Comparison of ENCODE assay signal across 8 cellular contexts in the genomic region with DNA sequence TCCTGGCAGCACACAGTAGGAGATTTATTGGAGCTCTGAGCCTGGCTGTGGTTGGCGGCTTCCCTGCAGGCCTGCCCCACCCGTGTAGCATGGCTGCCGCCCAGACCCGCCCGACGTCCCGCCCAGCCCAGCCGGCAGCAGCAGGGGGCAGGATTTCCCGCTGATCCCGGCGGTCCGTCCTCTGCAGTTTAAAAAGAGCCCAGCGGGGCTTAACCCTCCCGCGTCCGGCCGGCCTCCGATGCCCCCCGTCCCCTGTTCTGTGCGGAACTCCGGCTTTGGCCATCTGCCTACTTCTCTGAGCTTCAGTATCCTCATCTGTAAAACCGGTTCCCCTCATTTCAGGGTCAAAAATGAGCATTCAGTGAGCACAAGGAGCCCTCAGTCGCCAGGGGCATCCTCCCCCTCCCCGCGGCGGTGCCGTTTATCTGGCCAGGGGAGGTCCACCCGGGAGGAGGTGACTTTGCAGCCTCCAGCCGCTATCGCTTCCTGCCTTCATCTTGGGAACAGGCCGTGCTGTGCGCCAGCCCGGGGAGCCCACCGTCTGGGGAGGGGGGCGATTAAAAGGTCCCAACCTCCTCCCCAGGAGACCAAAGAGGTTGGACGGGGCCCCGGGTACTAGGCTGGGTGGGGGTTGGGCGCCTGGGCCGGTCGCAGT. TPM values are rescaled to one million over a fixed set of nuclear protein-coding genes. Genes with fewer than 3 reads are reported as not detected.
DNase-seq lines count a peak whose midpoint lies in the region; ATAC-seq and TF ChIP-seq lines count a peak whose summit lies in the region.

A gene (plus strand): TSS at position 476 of the 655 bp plus-strand sequence. CDS start 1,456 bp downstream, outside the sequence.

- peaks cover 23% of the 10 kb centered on the region for H3K27me3 Mint-ChIP-seq in activated naive CD4-positive, alpha-beta T cell treated with anti-CD3 and anti-CD28 coated beads for 36 hours (ENCODE audit: low read depth)
- H3K27me3 Mint-ChIP-seq in natural killer cell (ENCODE audit: low read depth in 2 of 2): peaks cover 0 to 26% of the 10 kb centered on the region in 2 donors

- H3K36me3 ChIP-seq in BLaER1 treated with 17β-estradiol and CSF1 and Interleukin-3, amounts not matched to agents 10 nM and 100 nM: peaks cover 0 to 5% (median under 1%) of the 10 kb centered on the region in 11 experiments; a peak in 10 of 22 replicates
- no peaks in the 10 kb centered on the region for H3K36me3 ChIP-seq in urinary bladder (ENCODE audit: insufficient read depth)

- peak within 1 kb of the TSS; percentile 60 to 82 (median 65) for H3K4me3 ChIP-seq in BLaER1 treated with 17β-estradiol and CSF1 and Interleukin-3, amounts not matched to agents 10 nM and 100 nM
- H3K4me3 ChIP-seq in urinary bladder (ENCODE audit: low read depth, low read length): peak within 1 kb of the TSS; percentile 90

- H3K4me1 Mint-ChIP-seq in activated naive CD4-positive, alpha-beta T cell treated with anti-CD3 and anti-CD28 coated beads for 36 hours (ENCODE audit: low read depth): peaks cover 11% of the 10 kb centered on the region
- peaks cover 0 to 17% of the 10 kb centered on the region in 2 donors for H3K4me1 Mint-ChIP-seq in natural killer cell

- no peaks in the 10 kb centered on the region for H3K9me3 ChIP-seq in BLaER1 treated with 17β-estradiol and CSF1 and Interleukin-3, amounts not matched to agents 10 nM and 100 nM (replicated peaks in 1 of 11)

- no peaks in the 10 kb centered on the region for H3K9me3 Mint-ChIP-seq in activated naive CD4-positive, alpha-beta T cell treated with anti-CD3 and anti-CD28 coated beads for 36 hours
- no peaks in the 10 kb centered on the region for H3K9me3 Mint-ChIP-seq in natural killer cell

- peak; percentile 81 for TF ChIP-seq CTCF in foreskin keratinocyte (conservative IDR thresholded peaks at IDR 0.05)
- TF ChIP-seq CTCF in natural killer cell (IDR thresholded peaks at IDR 0.05): no peak

- peak within 1 kb of the TSS; percentile 62 to 96 (median 77) for H3K9ac ChIP-seq in BLaER1 treated with 17β-estradiol and CSF1 and Interleukin-3, amounts not matched to agents 10 nM and 100 nM

- H3K4me3 Mint-ChIP-seq in activated naive CD4-positive, alpha-beta T cell treated with anti-CD3 and anti-CD28 coated beads for 36 hours: peak within 1 kb of the TSS; percentile 64
- H3K4me3 Mint-ChIP-seq in natural killer cell: peak within 1 kb of the TSS; percentile 84

- H3K27me3 ChIP-seq in BLaER1 treated with 17β-estradiol and CSF1 and Interleukin-3, amounts not matched to agents 10 nM and 100 nM: peaks cover 0 to 49% (median 44%) of the 10 kb centered on the region in 11 experiments; a peak in 18 of 22 replicates
- H3K27me3 ChIP-seq in foreskin keratinocyte: no peaks in the 10 kb centered on the region

- CTCF ChIA-PET in activated naive CD4-positive, alpha-beta T cell treated with anti-CD3 and anti-CD28 coated beads for 36 hours (lab: Charles Lee): interaction anchor here (1.4 to 1.7 kb wide), 2 partner anchors 8 to 14 kb away, joined by 4 read pairs; no protein-coding TSS in a partner anchor

- no peak within 1 kb of the TSS for H3K27ac Mint-ChIP-seq in activated naive CD4-positive, alpha-beta T cell treated with anti-CD3 and anti-CD28 coated beads for 36 hours
- peak within 1 kb of the TSS in 1 of 2 donors; percentile 45 for H3K27ac Mint-ChIP-seq in natural killer cell

- H3K4me1 ChIP-seq in BLaER1 treated with 17β-estradiol and CSF1 and Interleukin-3, amounts not matched to agents 10 nM and 100 nM: peaks cover 75 to 95% (median 83%) of the 10 kb centered on the region in 10 experiments
- peaks cover 13% of the 10 kb centered on the region for H3K4me1 ChIP-seq in foreskin keratinocyte
- no peaks in the 10 kb centered on the region for H3K4me1 ChIP-seq in urinary bladder (ENCODE audit: insufficient read depth)

- H3K36me3 Mint-ChIP-seq in activated naive CD4-positive, alpha-beta T cell treated with anti-CD3 and anti-CD28 coated beads for 36 hours (ENCODE audit: low read depth): peaks cover 1% of the 10 kb centered on the region
- no peaks in the 10 kb centered on the region for H3K36me3 Mint-ChIP-seq in natural killer cell

- H3K4me2 ChIP-seq in BLaER1 treated with 17β-estradiol and CSF1 and Interleukin-3, amounts not matched to agents 10 nM and 100 nM: peak within 1 kb of the TSS; percentile 89 to 99 (median 99)

- intact Hi-C loops in activated naive CD4-positive, alpha-beta T cell treated with anti-CD3 and anti-CD28 coated beads for 36 hours (cut with micrococcal nuclease): no loop called here
- intact Hi-C loops in natural killer cell (cut with micrococcal nuclease): no loop called here

- WGBS in urinary bladder: under 1% methylated on average over 40 of the region's 40 CpGs

- H3K27ac ChIP-seq in BLaER1 treated with 17β-estradiol and CSF1 and Interleukin-3, amounts not matched to agents 10 nM and 100 nM: peak within 1 kb of the TSS; percentile 39 to 96 (median 60); a peak in 21 of 22 replicates
- peak within 1 kb of the TSS; percentile 33 for H3K27ac ChIP-seq in foreskin keratinocyte
- peak within 1 kb of the TSS; percentile 18 for H3K27ac ChIP-seq in urinary bladder (ENCODE audit: low read depth)

- H4K20me1 ChIP-seq in BLaER1 treated with 17β-estradiol and CSF1 and Interleukin-3, amounts not matched to agents 10 nM and 100 nM: peaks cover 5 to 58% (median 42%) of the 10 kb centered on the region in 11 experiments; a peak in 21 of 22 replicates

- ATAC-seq in foreskin keratinocyte: peak; percentile 52
- ATAC-seq in natural killer cell: peak; percentile 22 to 44 (median 32)
- no peak for ATAC-seq in HG02938 (IDR thresholded peaks at IDR 0.05; ENCODE audit: unreplicated experiment)

- DNase-seq in H4 (ENCODE audit: low spot score) (peak; percentile 53), NOMO-1 (lab: John Stamatoyannopoulos, UW; ENCODE audit: unreplicated experiment in 2 of 2) (peak; percentile 41 to 70), foreskin keratinocyte (peak in 1 of 2 donors; percentile 69), natural killer cell (no peak)
- peak; percentile 68 for DNase-seq in activated naive CD4-positive, alpha-beta T cell treated with anti-CD3 and anti-CD28 coated beads for 36 hours

RNA-seq across cellular contexts. Expression of the gene that starts here (rescaled TPM):
- total RNA-seq in H4 (2014; rRNA removed; shearing (Covaris generic)): 3.9 and 4.0 TPM in 2 replicates
- total RNA-seq in activated naive CD4-positive, alpha-beta T cell treated with anti-CD3 and anti-CD28 coated beads for 36 hours: under 1 TPM; 0.12 to 0.26 TPM
- 31.3 and 31.8 TPM in 2 replicates for total RNA-seq in foreskin keratinocyte
- polyA plus RNA-seq in foreskin keratinocyte: 41.8 and 42.9 TPM in 2 replicates
- 1 to 10 TPM in 2 of 3 donors, under 1 TPM in 1; 0.57 to 4.1 (median 2.8) TPM for total RNA-seq in natural killer cell
- total RNA-seq in urinary bladder: 4.8 TPM
- 33.7 TPM for polyA plus RNA-seq in urinary bladder

Comparison
In these comparisons a context has a peak if more than half of its experiments do, and no peak if none do; other contexts are left out.
1. Peak in DNase-seq in activated naive CD4-positive, alpha-beta T cell treated with anti-CD3 and anti-CD28 coated beads for 36 hours; RNA of the gene not detected or under 1 TPM.